In genomic region chr3:32114567-32115422, GRCh38 we compare ENCODE assay signal across 8 cellular contexts. TPM values are rescaled to one million over a fixed set of nuclear protein-coding genes. Genes with fewer than 3 reads are reported as not detected.
DNase-seq lines count a peak whose midpoint lies in the region; ATAC-seq and TF ChIP-seq lines count a peak whose summit lies in the region.
"Not testable (repeated sequence)": the region's sequence is repeated elsewhere in the genome, so short reads cannot be mapped to it uniquely, and the experiment has no call there.

No MANE protein-coding gene starts in this region.

- POLR2A ChIA-PET in WTC11 (lab: Charles Lee): not testable (repeated sequence)

- not testable (repeated sequence) for TF ChIP-seq CTCF in CD14-positive monocyte (IDR thresholded peaks at IDR 0.05); WTC11 (IDR thresholded peaks at IDR 0.05)

- H3K9me3 Mint-ChIP-seq in CD14-positive monocyte: peaks cover 7 to 11% (median 9%) of the 10 kb centered on the region in 7 donors
- H3K9me3 Mint-ChIP-seq in WTC11: peaks cover 16% of the 10 kb centered on the region
- H3K9me3 Mint-ChIP-seq in activated T-helper 17 cell treated with anti-CD3 and anti-CD28 coated beads, Interleukin-2, amount 50 U/mL, for 72 hours; central memory CD8-positive, alpha-beta T cell: not testable (repeated sequence)

- H3K36me3 Mint-ChIP-seq in CD14-positive monocyte (peaks cover 8 to 12% of the 10 kb centered on the region in 2 donors), WTC11 (peaks cover 11% of the 10 kb centered on the region)
- peaks cover 14% of the 10 kb centered on the region for H3K36me3 Mint-ChIP-seq in activated T-helper 17 cell treated with anti-CD3 and anti-CD28 coated beads, Interleukin-2, amount 50 U/mL, for 72 hours (ENCODE audit: low read depth)
- not testable (repeated sequence) for H3K36me3 Mint-ChIP-seq in central memory CD8-positive, alpha-beta T cell (ENCODE audit: insufficient read depth)

- H3K4me1 Mint-ChIP-seq in CD14-positive monocyte (peaks cover 21% of the 10 kb centered on the region), WTC11 (peaks cover 11% of the 10 kb centered on the region)
- peaks cover 54% of the 10 kb centered on the region for H3K4me1 Mint-ChIP-seq in activated T-helper 17 cell treated with anti-CD3 and anti-CD28 coated beads, Interleukin-2, amount 50 U/mL, for 72 hours
- H3K4me1 Mint-ChIP-seq in central memory CD8-positive, alpha-beta T cell: peaks cover 40% of the 10 kb centered on the region

- peak; percentile 64 for ATAC-seq in HG03135 (IDR thresholded peaks at IDR 0.05; ENCODE audit: unreplicated experiment)
- ATAC-seq in WTC11: not testable (repeated sequence)
- peak; percentile 45 for ATAC-seq in activated T-helper 17 cell treated with anti-CD3 and anti-CD28 coated beads, Interleukin-2, amount 50 U/mL, for 72 hours (replicated peaks)
- peak; percentile 67 for ATAC-seq in central memory CD8-positive, alpha-beta T cell (replicated peaks; ENCODE audit: extremely low read depth, poor library complexity, severe bottlenecking)

- peak overlapping the region in 1 of 7 donors; percentile 22 for H3K27ac Mint-ChIP-seq in CD14-positive monocyte
- not testable (repeated sequence) for H3K27ac Mint-ChIP-seq in WTC11
- peak overlapping the region; percentile 89 for H3K27ac Mint-ChIP-seq in activated T-helper 17 cell treated with anti-CD3 and anti-CD28 coated beads, Interleukin-2, amount 50 U/mL, for 72 hours
- H3K27ac Mint-ChIP-seq in central memory CD8-positive, alpha-beta T cell (ENCODE audit: low read depth): peak overlapping the region; percentile 88

- CTCF ChIA-PET in WTC11 (lab: Charles Lee): not testable (repeated sequence)

- peak overlapping the region; percentile 47 to 58 for H3K4me3 Mint-ChIP-seq in CD14-positive monocyte
- not testable (repeated sequence) for H3K4me3 Mint-ChIP-seq in WTC11
- peak overlapping the region; percentile 86 for H3K4me3 Mint-ChIP-seq in activated T-helper 17 cell treated with anti-CD3 and anti-CD28 coated beads, Interleukin-2, amount 50 U/mL, for 72 hours
- peak overlapping the region; percentile 80 for H3K4me3 Mint-ChIP-seq in central memory CD8-positive, alpha-beta T cell

- intact Hi-C loops in CD14-positive monocyte (cut with micrococcal nuclease): not testable (repeated sequence)

- DNase-seq in CD14-positive monocyte (ENCODE audit: low spot score); WTC11 (ENCODE audit: low spot score): not testable (repeated sequence)
- peak; percentile 24 to 46 for DNase-seq in activated CD8-positive, alpha-beta memory T cell treated with anti-CD3 and anti-CD28 coated beads for 1 hour (ENCODE audit: extremely low read depth in 1 of 2, low read depth in 1 of 2)
- peak; percentile 41 to 61 for DNase-seq in central memory CD8-positive, alpha-beta T cell (ENCODE audit: low spot score in 2 of 2)
- peak; percentile 12 for DNase-seq in stimulated activated CD4-positive, alpha-beta T cell treated with anti-CD3 and anti-CD28 coated beads, Interleukin-12 subunit alpha, Interleukin-12 subunit beta, amount 100 ng/mL, for 4 hours
- peak; percentile 42 to 54 for DNase-seq in stimulated activated CD8-positive, alpha-beta memory T cell treated with anti-CD3 and anti-CD28 coated beads, Interleukin-15, amount 100 ng/mL, for 48 hours (ENCODE audit: low read depth in 2 of 2)

- H3K27me3 Mint-ChIP-seq in CD14-positive monocyte (ENCODE audit: low read depth in 3 of 3); WTC11 (ENCODE audit: low read depth); activated T-helper 17 cell treated with anti-CD3 and anti-CD28 coated beads, Interleukin-2, amount 50 U/mL, for 72 hours; central memory CD8-positive, alpha-beta T cell: not testable (repeated sequence)

TF ChIP-seq in WTC11, 78 proteins besides CTCF, POLR2A, EP300 and RAD21:
- TF ChIP-seq NFYB (CRISPR knock-in tag; conservative IDR thresholded peaks at IDR 0.05; ENCODE audit: low read depth): 0 out of 2 replicates have a peak, but pooled peaks have one; percentile 26

RNA-seq across cellular contexts. Expression of gene GPD1L, which starts 8.4 kb away (rescaled TPM):
- 10 to 100 TPM; 10.2 to 11.8 TPM for polyA plus RNA-seq in CD14-positive monocyte
- 4.7 to 5.8 TPM (median 4.7 TPM) in 3 replicates for total RNA-seq in WTC11 (2021)
- 10 to 100 TPM in 1 of 2 donors, 1 to 10 TPM in 1; 7.6 to 18.8 TPM for total RNA-seq in activated T-helper 17 cell treated with anti-CD3 and anti-CD28 coated beads, Interleukin-2, amount 50 U/mL, for 72 hours
